In the genomic region with DNA sequence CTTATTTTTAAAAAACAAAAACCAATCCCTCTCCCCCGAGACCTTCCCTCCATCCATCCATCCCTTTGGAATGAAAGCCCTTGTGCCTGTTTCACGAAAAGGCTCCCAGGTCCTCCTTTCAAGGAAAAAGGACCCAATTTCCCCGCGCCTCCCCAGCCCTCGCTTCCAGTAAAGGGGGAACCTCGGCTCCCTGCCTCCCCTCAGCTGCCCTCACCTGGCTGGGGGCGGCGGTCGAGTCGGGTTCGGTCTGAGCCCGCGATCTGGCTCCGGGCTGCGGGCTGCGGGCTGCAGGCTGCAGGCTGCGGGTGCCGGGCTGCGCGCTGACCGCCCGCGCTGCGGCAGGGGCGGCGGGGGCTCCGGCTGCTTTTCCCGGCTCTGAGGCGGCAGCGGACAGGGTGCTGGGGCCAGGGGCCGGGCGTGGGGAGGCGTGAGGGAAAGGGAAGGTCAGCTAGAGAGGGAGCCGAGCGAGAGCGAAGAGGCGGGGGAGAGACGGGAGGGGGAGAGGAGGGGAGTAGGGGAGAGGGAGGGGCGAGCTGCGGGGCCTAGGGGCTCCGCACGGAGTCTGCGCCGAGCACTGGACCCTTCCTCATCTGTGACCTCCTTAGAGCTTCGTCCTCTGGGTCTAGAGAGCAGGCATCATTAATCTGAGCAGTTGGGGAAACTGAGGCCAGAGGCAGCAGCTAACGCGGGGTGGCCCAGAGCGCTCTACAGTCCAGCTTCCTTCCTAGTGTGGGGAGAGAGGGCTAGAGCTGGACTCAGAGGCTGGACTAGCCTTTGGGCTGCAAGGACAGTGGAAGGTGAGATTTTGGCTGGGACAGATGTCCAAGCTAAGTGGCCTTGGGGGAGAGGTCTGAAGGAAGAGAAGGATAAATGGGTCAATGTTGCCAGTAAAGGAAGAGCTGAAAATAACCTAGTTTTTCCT, we compare ENCODE assay signal across 10 cellular contexts. TPM values are rescaled to one million over a fixed set of nuclear protein-coding genes. Genes with fewer than 3 reads are reported as not detected.
A peak's percentile ranks its signal among the peaks of the same experiment; 100 is the strongest.
DNase-seq lines count a peak whose midpoint lies in the region; ATAC-seq and TF ChIP-seq lines count a peak whose summit lies in the region.
"Had no signal": no experiment of that assay in that cellular context is flagged by ENCODE, and none has a peak within 500 bp of the region (broad histone marks: within the 10 kb centered on the region; RNA-seq: fewer than 3 reads in every experiment).

C1QTNF4 (minus strand) TSS at position 478 of the 922 bp plus-strand sequence. CDS start 3,601 bp downstream, outside the sequence.

- H3K4me3 ChIP-seq in mammary epithelial cell (replicated peaks in 1 of 3; ENCODE audit: insufficient read depth in 1 of 3, low read depth in 2 of 3, low read length in 3 of 3) (peak within 1 kb of the TSS in 2 of 3 experiments; percentile 16 to 23), lower leg skin (ENCODE audit: low read depth, poor library complexity, severe bottlenecking) (peak within 1 kb of the TSS; percentile 8), tibial artery (peak within 1 kb of the TSS; percentile 15 to 40)
- H3K4me3 ChIP-seq: mucosa of descending colon had no signal

- peak within 1 kb of the TSS; percentile 56 for H2AFZ ChIP-seq in mammary epithelial cell (ENCODE audit: low read depth, low read length)

- H3K27ac ChIP-seq in mammary epithelial cell (ENCODE audit: insufficient read depth, low read depth, low read length) (no peak within 1 kb of the TSS), tibial artery (no peak within 1 kb of the TSS)

- TF ChIP-seq CTCF in mammary epithelial cell (conservative IDR thresholded peaks at IDR 0.05 in 1 of 2, IDR thresholded peaks at IDR 0.05 in 1 of 2; ENCODE audit: extremely low read depth in 1 of 2, insufficient read depth in 1 of 2, low read depth in 1 of 2, low read length in 2 of 2) (no peak), lower leg skin (IDR thresholded peaks at IDR 0.05) (no peak), tibial artery (IDR thresholded peaks at IDR 0.05) (no peak)

- H3K27me3 Mint-ChIP-seq in activated T-cell treated with anti-CD3 and anti-CD28 coated beads, Interleukin-2, amount 50 U/mL, for 72 hours (ENCODE audit: low read depth) = peaks cover 44% of the 10 kb centered on the region
- H3K27me3 Mint-ChIP-seq in activated T-helper 1 cell treated with anti-CD3 and anti-CD28 coated beads, Interleukin-12 subunit alpha, Interleukin-12 subunit beta, Interleukin-2, Interleukin-4 antibody, amounts not matched to agents 30 ng/mL and 10 ng/mL and 1 ng/mL, durations not matched to agents 14 hours and 24 hours and 36 hours (ENCODE audit: insufficient read depth) = peaks cover 28% of the 10 kb centered on the region

- BruUV-seq in mammary epithelial cell (replicated peaks; lab: Mats Ljungman, UMichigan) = no TSS peak

- no peaks in the 10 kb centered on the region for H3K36me3 ChIP-seq in mammary epithelial cell (ENCODE audit: insufficient read depth, low read length)
- H3K36me3 ChIP-seq in tibial artery = no peaks in the 10 kb centered on the region

- ATAC-seq in activated T-cell treated with anti-CD3 and anti-CD28 coated beads, Interleukin-2, amount 50 U/mL, for 72 hours (replicated peaks in 1 of 2) = no peak
- no peak for ATAC-seq in left colon
- ATAC-seq: mucosa of descending colon had no signal

- no peak within 1 kb of the TSS for H3K9ac ChIP-seq in mammary epithelial cell (ENCODE audit: insufficient read depth, low read length)

- H3K36me3 Mint-ChIP-seq in activated T-cell treated with anti-CD3 and anti-CD28 coated beads, Interleukin-2, amount 50 U/mL, for 72 hours (ENCODE audit: insufficient read depth in 2 of 2) = no peaks in the 10 kb centered on the region
- no peaks in the 10 kb centered on the region for H3K36me3 Mint-ChIP-seq in activated T-helper 1 cell treated with anti-CD3 and anti-CD28 coated beads, Interleukin-12 subunit alpha, Interleukin-12 subunit beta, Interleukin-2, Interleukin-4 antibody, amounts not matched to agents 30 ng/mL and 10 ng/mL and 1 ng/mL, durations not matched to agents 14 hours and 24 hours and 36 hours (ENCODE audit: low read depth)

- H3K4me2 ChIP-seq in mammary epithelial cell (ENCODE audit: insufficient read depth, low read depth, low read length) = peak within 1 kb of the TSS; percentile 83

- intact Hi-C loops in mammary epithelial cell (cut with micrococcal nuclease) = no loop called here
- intact Hi-C loops in lower leg skin (cut with DNase I; ENCODE audit: low total_unique reads) = no loop called here
- intact Hi-C loops in tibial artery (cut with DNase I; ENCODE audit: low total_unique reads) = no loop called here
- intact Hi-C loops in activated T-helper 1 cell treated with anti-CD3 and anti-CD28 coated beads, Interleukin-12 subunit alpha, Interleukin-12 subunit beta, Interleukin-2, Interleukin-4 antibody, amounts not matched to agents 30 ng/mL and 10 ng/mL and 1 ng/mL, durations not matched to agents 14 hours and 24 hours and 36 hours (cut with micrococcal nuclease) = no loop called here
- intact Hi-C loops in left colon (cut with DNase I, micrococcal nuclease) = no loop called here

- CTCF ChIA-PET in mammary epithelial cell (lab: Charles Lee; ENCODE audit: low non-redundant PET) = no interaction called here

- in situ Hi-C loops in mammary epithelial cell (cut with MboI; ENCODE audit: low sequenced_read_pairs in 2 of 2) = no loop called here

- no peak for TF ChIP-seq POLR2A in lower leg skin (IDR thresholded peaks at IDR 0.05)

- no peak for DNase-seq in activated T-cell treated with anti-CD3 and anti-CD28 coated beads, Interleukin-2, amount 50 U/mL, for 72 hours
- DNase-seq in activated T-cell treated with anti-CD3 and anti-CD28 coated beads for 4 hours (no peak), mammary epithelial cell (no peak), lower leg skin (ENCODE audit: low spot score in 2 of 2) (no peak), tibial artery (no peak), GF-D8 (lab: John Stamatoyannopoulos, UW) (no peak), left colon (no peak)
- DNase-seq in activated T-helper 1 cell treated with anti-CD3 and anti-CD28 coated beads, Interleukin-12 subunit alpha, Interleukin-12 subunit beta, Interleukin-2, Interleukin-4 antibody, amounts not matched to agents 30 ng/mL and 10 ng/mL and 1 ng/mL, durations not matched to agents 14 hours and 24 hours and 36 hours (ENCODE audit: low spot score) = no peak
- DNase-seq: mucosa of descending colon, NCI-H1694 treated with DMSO at 0.1 percent for 48 hours had no signal

- no peaks in the 10 kb centered on the region for H4K20me1 ChIP-seq in mammary epithelial cell (ENCODE audit: insufficient read depth, low read length)

- H3K9me3 Mint-ChIP-seq in activated T-cell treated with anti-CD3 and anti-CD28 coated beads, Interleukin-2, amount 50 U/mL, for 72 hours = no peaks in the 10 kb centered on the region
- no peaks in the 10 kb centered on the region for H3K9me3 Mint-ChIP-seq in activated T-helper 1 cell treated with anti-CD3 and anti-CD28 coated beads, Interleukin-12 subunit alpha, Interleukin-12 subunit beta, Interleukin-2, Interleukin-4 antibody, amounts not matched to agents 30 ng/mL and 10 ng/mL and 1 ng/mL, durations not matched to agents 14 hours and 24 hours and 36 hours

- peak within 1 kb of the TSS; percentile 34 to 43 for H3K4me3 Mint-ChIP-seq in activated T-cell treated with anti-CD3 and anti-CD28 coated beads, Interleukin-2, amount 50 U/mL, for 72 hours
- no peak within 1 kb of the TSS for H3K4me3 Mint-ChIP-seq in activated T-helper 1 cell treated with anti-CD3 and anti-CD28 coated beads, Interleukin-12 subunit alpha, Interleukin-12 subunit beta, Interleukin-2, Interleukin-4 antibody, amounts not matched to agents 30 ng/mL and 10 ng/mL and 1 ng/mL, durations not matched to agents 14 hours and 24 hours and 36 hours

- peaks cover 30% of the 10 kb centered on the region for H3K27me3 ChIP-seq in mammary epithelial cell (ENCODE audit: insufficient read depth, low read length)
- peaks cover 0 to 69% of the 10 kb centered on the region in 2 donors for H3K27me3 ChIP-seq in tibial artery

- 23% methylated on average over 11 of the region's 48 CpGs for WGBS in mammary epithelial cell (ENCODE audit: low coverage, missing lambda C conversion rate)
- 7% methylated on average over 24 to 44 of the region's 48 CpGs for WGBS in lower leg skin, 2 donors

- dilution Hi-C loops in mammary epithelial cell (cut with HindIII; ENCODE audit: low sequenced_read_pairs) = no loop called here

- H3K4me1 ChIP-seq in mammary epithelial cell (ENCODE audit: insufficient read depth, low read length) (peaks cover 6% of the 10 kb centered on the region), tibial artery (peaks cover 0 to 18% (median 12%) of the 10 kb centered on the region in 4 donors)

- peaks cover 10% of the 10 kb centered on the region for H3K4me1 Mint-ChIP-seq in activated T-cell treated with anti-CD3 and anti-CD28 coated beads, Interleukin-2, amount 50 U/mL, for 72 hours (ENCODE audit: low read depth)
- peaks cover 6% of the 10 kb centered on the region for H3K4me1 Mint-ChIP-seq in activated T-helper 1 cell treated with anti-CD3 and anti-CD28 coated beads, Interleukin-12 subunit alpha, Interleukin-12 subunit beta, Interleukin-2, Interleukin-4 antibody, amounts not matched to agents 30 ng/mL and 10 ng/mL and 1 ng/mL, durations not matched to agents 14 hours and 24 hours and 36 hours (ENCODE audit: low read depth)

- H3K9me3 ChIP-seq in mammary epithelial cell (replicated peaks; ENCODE audit: insufficient read depth, low read length) = no peaks in the 10 kb centered on the region
- no peaks in the 10 kb centered on the region for H3K9me3 ChIP-seq in tibial artery
- H3K9me3 ChIP-seq: mucosa of descending colon had no signal

- no peak within 1 kb of the TSS for H3K27ac Mint-ChIP-seq in activated T-cell treated with anti-CD3 and anti-CD28 coated beads, Interleukin-2, amount 50 U/mL, for 72 hours
- no peak within 1 kb of the TSS for H3K27ac Mint-ChIP-seq in activated T-helper 1 cell treated with anti-CD3 and anti-CD28 coated beads, Interleukin-12 subunit alpha, Interleukin-12 subunit beta, Interleukin-2, Interleukin-4 antibody, amounts not matched to agents 30 ng/mL and 10 ng/mL and 1 ng/mL, durations not matched to agents 14 hours and 24 hours and 36 hours

- no peaks in the 10 kb centered on the region for H3K79me2 ChIP-seq in mammary epithelial cell (ENCODE audit: insufficient read depth, low read length)

RNA-seq across cellular contexts. Expression of gene C1QTNF4, which starts in this region (rescaled TPM):
- under 1 TPM; 0.19 to 0.74 TPM for total RNA-seq in activated T-cell treated with anti-CD3 and anti-CD28 coated beads, Interleukin-2, amount 50 U/mL, for 72 hours
- total RNA-seq in mammary epithelial cell (under 1 TPM in 1 of 2 donors, not detected in 1; 0.17 TPM), lower leg skin (1 to 10 TPM in 2 of 4 donors, under 1 TPM in 2; 0.30 to 3.5 (median 1.3) TPM), left colon (under 1 TPM; 0.34 to 0.53 TPM)
- not detected for polyA plus RNA-seq in mammary epithelial cell
- not detected for polyA minus RNA-seq in mammary epithelial cell
- 0.16 TPM in 1 of 2 replicates, not detected in the other for total RNA-seq in activated T-helper 1 cell treated with anti-CD3 and anti-CD28 coated beads, Interleukin-12 subunit alpha, Interleukin-12 subunit beta, Interleukin-2, Interleukin-4 antibody, amounts not matched to agents 30 ng/mL and 10 ng/mL and 1 ng/mL, durations not matched to agents 14 hours and 24 hours and 36 hours
